1 cellular context compared by ENCODE assay signal in the genomic region with DNA sequence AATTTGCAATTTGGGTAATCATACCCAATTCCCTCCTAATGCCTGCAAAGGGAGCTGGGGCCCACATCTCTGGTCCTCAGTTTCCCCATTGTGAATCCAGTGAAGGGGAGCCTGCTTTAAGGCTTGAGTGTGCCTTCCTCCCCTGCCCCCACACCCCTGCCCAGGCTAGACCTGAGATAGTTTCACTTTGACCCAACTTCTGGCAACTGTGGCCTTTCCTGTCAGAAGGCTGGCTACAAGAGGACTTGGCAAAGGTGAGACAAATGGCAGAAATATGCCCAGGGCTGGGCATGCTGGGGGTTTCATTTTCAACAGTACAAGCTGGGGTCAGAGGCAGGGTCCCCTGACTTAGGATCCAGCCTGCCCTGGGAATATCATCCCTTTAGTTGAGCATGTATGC.
A peak's percentile ranks its signal among the peaks of the same experiment; 100 is the strongest.
TF ChIP-seq lines count a peak whose summit lies in the region.

No MANE protein-coding gene starts in this region.

TF ChIP-seq in GM12878, 131 proteins besides CTCF, POLR2A, EP300 and RAD21:
- TF ChIP-seq RAD51 (IDR thresholded peaks at IDR 0.05) (no peak), JUNB (IDR thresholded peaks at IDR 0.05) (peak; percentile 32), MTA2 (IDR thresholded peaks at IDR 0.05; ENCODE audit: low read depth) (0 out of 2 replicates have a peak, but pooled peaks have one; percentile 13)
TF ChIP-seq in GM12878: peak in this region for 2.
